In genomic region chr22:20393705-20394476, GRCh38 we compare ENCODE assay signal across 8 cellular contexts. TPM values are rescaled to one million over a fixed set of nuclear protein-coding genes. Genes with fewer than 3 reads are reported as not detected.
DNase-seq lines count a peak whose midpoint lies in the region; ATAC-seq and TF ChIP-seq lines count a peak whose summit lies in the region.

Gene ZNF74 (plus strand): TSS chr22:20394151. CDS start chr22:20394629, 478 bp downstream.

- H3K27me3 ChIP-seq in colonic mucosa, result no peaks in the 10 kb centered on the region

- H3K27ac ChIP-seq in colonic mucosa, result peak within 1 kb of the TSS; percentile 57

- H3K9me3 ChIP-seq in colonic mucosa, result no peaks in the 10 kb centered on the region

- no peaks in the 10 kb centered on the region for H3K36me3 ChIP-seq in colonic mucosa

- DNase-seq in NCI-H460 (ENCODE audit: extremely low read depth, low read depth) (peak; percentile 73), colonic mucosa (peak; percentile 88), kidney glomerular epithelial cell (lab: John Stamatoyannopoulos, UW) (peak; percentile 80)
- DNase-seq in activated CD4-positive, alpha-beta T cell treated with anti-CD3 and anti-CD28 coated beads for 48 hours, result peak; percentile 88
- peak; percentile 88 for DNase-seq in stimulated activated CD4-positive, alpha-beta T cell treated with anti-CD3 and anti-CD28 coated beads, Interleukin-15, amount 100 ng/mL, for 24 hours

- intact Hi-C loops in colonic mucosa (cut with DNase I), result no loop called here

- peak; percentile 83 for ATAC-seq in GM18520 (IDR thresholded peaks at IDR 0.05; ENCODE audit: unreplicated experiment)
- ATAC-seq in HG03108 (IDR thresholded peaks at IDR 0.05; ENCODE audit: unreplicated experiment), result peak; percentile 77
- ATAC-seq in HG03039 (IDR thresholded peaks at IDR 0.05; ENCODE audit: unreplicated experiment), result no peak

- peak within 1 kb of the TSS; percentile 88 for H3K4me3 ChIP-seq in colonic mucosa

- no peak for TF ChIP-seq CTCF in colonic mucosa (IDR thresholded peaks at IDR 0.05)

- peak within 1 kb of the TSS; percentile 66 to 72 for H3K9ac ChIP-seq in colonic mucosa (ENCODE audit: low read depth in 2 of 2, low read length in 2 of 2)

- H3K4me1 ChIP-seq in colonic mucosa, result peaks cover 7% of the 10 kb centered on the region

RNA-seq across cellular contexts. Expression of gene ZNF74, which starts in this region (rescaled TPM):
- total RNA-seq in NCI-H460 (2014; rRNA removed; shearing (Covaris generic)), result 10.7 and 11.9 TPM in 2 replicates
- polyA plus RNA-seq in NCI-H460 (2014; cell fraction: nucleus; rRNA removed), result 27.0 and 53.2 TPM in 2 replicates
- 1 to 10 TPM; 6.2 to 7.8 TPM for total RNA-seq in colonic mucosa
